11 cellular contexts compared by ENCODE assay signal in the genomic region with DNA sequence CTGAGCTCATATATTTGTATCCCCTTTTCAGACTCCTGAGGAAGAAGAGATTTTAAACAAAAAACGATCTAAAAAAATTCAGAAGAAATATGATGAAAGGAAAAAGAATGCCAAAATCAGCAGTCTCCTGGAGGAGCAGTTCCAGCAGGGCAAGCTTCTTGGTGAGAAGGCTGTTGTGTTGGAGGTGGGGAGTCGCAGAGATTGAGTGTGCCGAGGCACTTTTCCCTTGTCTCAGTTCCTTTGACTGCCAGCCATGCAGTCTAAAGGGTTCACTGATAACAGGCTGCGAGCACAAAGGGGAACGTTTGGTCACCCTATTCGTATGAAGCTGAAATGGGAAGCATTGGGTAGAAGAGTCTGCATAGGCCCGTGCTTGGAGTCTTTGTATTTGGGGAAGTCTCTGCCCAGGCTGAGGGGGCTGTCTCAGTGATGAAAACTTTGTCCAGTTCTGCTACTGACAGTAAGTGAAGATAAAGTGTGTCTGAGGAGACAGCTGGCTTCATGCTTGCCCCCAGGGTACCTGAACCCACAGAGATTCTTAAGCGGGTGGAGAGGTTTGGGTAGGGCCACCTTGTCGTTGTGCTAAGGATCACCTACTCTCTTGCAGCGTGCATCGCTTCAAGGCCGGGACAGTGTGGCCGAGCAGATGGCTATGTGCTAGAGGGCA. TPM values are rescaled to one million over a fixed set of nuclear protein-coding genes. Genes with fewer than 3 reads are reported as not detected.
A peak's percentile ranks its signal among the peaks of the same experiment; 100 is the strongest.
DNase-seq lines count a peak whose midpoint lies in the region; TF ChIP-seq lines count a peak whose summit lies in the region.
"Had no signal": no experiment of that assay in that cellular context is flagged by ENCODE, and none has a peak within 500 bp of the region (broad histone marks: within the 10 kb centered on the region; RNA-seq: fewer than 3 reads in every experiment).

No MANE protein-coding gene starts in this region.

- intact Hi-C loops in mammary epithelial cell (cut with micrococcal nuclease) = no loop called here

- peaks cover 61% of the 10 kb centered on the region for H3K36me3 Mint-ChIP-seq in activated CD4-positive, alpha-beta T cell treated with anti-CD3 and anti-CD28 coated beads, Interleukin-2, amount 10 ng/mL, durations not matched to agents 7 days and 5 days (ENCODE audit: low read depth)

- WGBS in mammary epithelial cell (ENCODE audit: low coverage, missing lambda C conversion rate) = 74% methylated on average over 11 of the region's 13 CpGs

- in situ Hi-C loops in mammary epithelial cell (cut with MboI; ENCODE audit: low sequenced_read_pairs in 2 of 2) = loop anchor here in 1 of 2 donors (25.0 kb wide), 1 partner anchor 709 kb away; a partner anchor contains a TSS

- POLR2A ChIA-PET in activated CD4-positive, alpha-beta T cell treated with anti-CD3 and anti-CD28 coated beads, Interleukin-2, amount 10 ng/mL, durations not matched to agents 7 days and 5 days (lab: Charles Lee) = no interaction called here

- DNase-seq in activated CD4-positive, alpha-beta T cell treated with anti-CD3 and anti-CD28 coated beads, Interleukin-2, amount 10 ng/mL, durations not matched to agents 7 days and 5 days = no peak
- no peak for DNase-seq in activated CD4-positive, alpha-beta T cell treated with anti-CD3 and anti-CD28 coated beads for 4 hours
- DNase-seq in NT2/D1 (ENCODE audit: low read depth, low spot score) (no peak), mammary epithelial cell (no peak), retinal pigment epithelial cell (ENCODE audit: low read depth) (no peak), iPS-NIHi7 (ENCODE audit: extremely low spot score) (no peak)
- DNase-seq in stimulated activated CD4-positive, alpha-beta T cell treated with anti-CD3 and anti-CD28 coated beads, Interleukin-15, amount 100 ng/mL, for 24 hours = no peak
- DNase-seq in stimulated activated naive CD4-positive, alpha-beta T cell (lab: John Stamatoyannopoulos, UW) = no peak
- DNase-seq: colonic mucosa, NCI-H187, WERI-Rb-1 had no signal

- no peaks in the 10 kb centered on the region for H3K9me3 ChIP-seq in NT2/D1 (ENCODE audit: insufficient read depth, low read length)
- H3K9me3 ChIP-seq in mammary epithelial cell (replicated peaks; ENCODE audit: insufficient read depth, low read length) = no peaks in the 10 kb centered on the region
- H3K9me3 ChIP-seq: colonic mucosa had no signal

- H3K4me3 ChIP-seq in NT2/D1 (ENCODE audit: insufficient read length, low read depth) (peak overlapping the region; percentile 100), mammary epithelial cell (replicated peaks in 1 of 3; ENCODE audit: insufficient read depth in 1 of 3, low read depth in 2 of 3, low read length in 3 of 3) (peak overlapping the region in 1 of 3 experiments; percentile 92), retinal pigment epithelial cell (ENCODE audit: low read length) (peak overlapping the region; percentile 93)
- H3K4me3 ChIP-seq: colonic mucosa had no signal

- peak overlapping the region; percentile 100 for H3K9ac ChIP-seq in NT2/D1 (ENCODE audit: insufficient read length, low read depth)
- H3K9ac ChIP-seq in mammary epithelial cell (ENCODE audit: insufficient read depth, low read length) = peak overlapping the region; percentile 11

- H3K4me2 ChIP-seq in mammary epithelial cell (ENCODE audit: insufficient read depth, low read depth, low read length) = peak overlapping the region; percentile 86

- H3K9me3 Mint-ChIP-seq in activated CD4-positive, alpha-beta T cell treated with anti-CD3 and anti-CD28 coated beads, Interleukin-2, amount 10 ng/mL, durations not matched to agents 7 days and 5 days = no peaks in the 10 kb centered on the region

- TF ChIP-seq CTCF in mammary epithelial cell (conservative IDR thresholded peaks at IDR 0.05 in 1 of 2, IDR thresholded peaks at IDR 0.05 in 1 of 2; ENCODE audit: extremely low read depth in 1 of 2, insufficient read depth in 1 of 2, low read depth in 1 of 2, low read length in 2 of 2) (no peak), retinal pigment epithelial cell (conservative IDR thresholded peaks at IDR 0.05; ENCODE audit: low read depth, low read length) (no peak)

- H3K4me1 Mint-ChIP-seq in activated CD4-positive, alpha-beta T cell treated with anti-CD3 and anti-CD28 coated beads, Interleukin-2, amount 10 ng/mL, durations not matched to agents 7 days and 5 days = peaks cover 47% of the 10 kb centered on the region

- no peaks in the 10 kb centered on the region for H3K27me3 Mint-ChIP-seq in activated CD4-positive, alpha-beta T cell treated with anti-CD3 and anti-CD28 coated beads, Interleukin-2, amount 10 ng/mL, durations not matched to agents 7 days and 5 days

- BruUV-seq in mammary epithelial cell (replicated peaks; lab: Mats Ljungman, UMichigan) = no TSS peak

- H3K4me1 ChIP-seq in NT2/D1 (ENCODE audit: insufficient read depth, insufficient read length) (peaks cover 11% of the 10 kb centered on the region), mammary epithelial cell (ENCODE audit: insufficient read depth, low read length) (peaks cover 15% of the 10 kb centered on the region)

- peak overlapping the region; percentile 82 for H3K4me3 Mint-ChIP-seq in activated CD4-positive, alpha-beta T cell treated with anti-CD3 and anti-CD28 coated beads, Interleukin-2, amount 10 ng/mL, durations not matched to agents 7 days and 5 days

- H4K20me1 ChIP-seq in mammary epithelial cell (ENCODE audit: insufficient read depth, low read length) = peaks cover 7% of the 10 kb centered on the region

- H3K27me3 ChIP-seq in NT2/D1 (ENCODE audit: insufficient read depth, insufficient read length) = no peaks in the 10 kb centered on the region
- no peaks in the 10 kb centered on the region for H3K27me3 ChIP-seq in mammary epithelial cell (ENCODE audit: insufficient read depth, low read length)
- H3K27me3 ChIP-seq: colonic mucosa had no signal

- H2AFZ ChIP-seq in mammary epithelial cell (ENCODE audit: low read depth, low read length) = no peak overlapping the region

- H3K36me3 ChIP-seq in NT2/D1 (ENCODE audit: insufficient read depth, insufficient read length, low read length) = peaks cover 66% of the 10 kb centered on the region
- peaks cover 24% of the 10 kb centered on the region for H3K36me3 ChIP-seq in mammary epithelial cell (ENCODE audit: insufficient read depth, low read length)

- CTCF ChIA-PET in activated CD4-positive, alpha-beta T cell treated with anti-CD3 and anti-CD28 coated beads, Interleukin-2, amount 10 ng/mL, durations not matched to agents 7 days and 5 days (lab: Charles Lee) = interaction anchor here (1.2 kb wide), 1 partner anchor 22 kb away, joined by 6 read pairs; a partner anchor contains a TSS
- CTCF ChIA-PET in mammary epithelial cell (lab: Charles Lee; ENCODE audit: low non-redundant PET) = no interaction called here

- dilution Hi-C loops in mammary epithelial cell (cut with HindIII; ENCODE audit: low sequenced_read_pairs) = loop anchor here (5.0 kb wide), 2 partner anchors 46 to 89 kb away; a partner anchor contains a TSS

- H3K27ac Mint-ChIP-seq in activated CD4-positive, alpha-beta T cell treated with anti-CD3 and anti-CD28 coated beads, Interleukin-2, amount 10 ng/mL, durations not matched to agents 7 days and 5 days = no peak overlapping the region

- H3K27ac ChIP-seq in mammary epithelial cell (ENCODE audit: insufficient read depth, low read depth, low read length) = no peak overlapping the region
- H3K27ac ChIP-seq: colonic mucosa, WERI-Rb-1 had no signal

- H3K79me2 ChIP-seq in mammary epithelial cell (ENCODE audit: insufficient read depth, low read length) = peaks cover 45% of the 10 kb centered on the region

RNA-seq across cellular contexts. Expression of a gene that starts 2.8 kb away (rescaled TPM):
- total RNA-seq in activated CD4-positive, alpha-beta T cell treated with anti-CD3 and anti-CD28 coated beads, Interleukin-2, amount 10 ng/mL, durations not matched to agents 7 days and 5 days = 1,000 to 10,000 TPM; 1,879 to 1,968 TPM
- total RNA-seq in mammary epithelial cell = 1,000 to 10,000 TPM; 1,053 to 1,537 TPM
- 2,133 TPM for polyA plus RNA-seq in mammary epithelial cell
- polyA minus RNA-seq in mammary epithelial cell = 614 TPM

RNA-seq across cellular contexts. Expression of a gene that starts 9.9 kb away (rescaled TPM):
- under 1 TPM; 0.42 to 0.55 TPM for total RNA-seq in activated CD4-positive, alpha-beta T cell treated with anti-CD3 and anti-CD28 coated beads, Interleukin-2, amount 10 ng/mL, durations not matched to agents 7 days and 5 days
- total RNA-seq in mammary epithelial cell = under 1 TPM; 0.33 to 0.52 TPM
- 0.39 TPM for polyA plus RNA-seq in mammary epithelial cell
- polyA minus RNA-seq in mammary epithelial cell = not detected

RNA-seq across cellular contexts. Expression of a gene that starts 22.1 kb away (rescaled TPM):
- total RNA-seq in activated CD4-positive, alpha-beta T cell treated with anti-CD3 and anti-CD28 coated beads, Interleukin-2, amount 10 ng/mL, durations not matched to agents 7 days and 5 days = 10 to 100 TPM; 54.3 to 57.5 TPM
- total RNA-seq in mammary epithelial cell = 100 to 1,000 TPM in 1 of 2 donors, 10 to 100 TPM in 1; 53.5 to 101 TPM
- polyA plus RNA-seq in mammary epithelial cell = 54.6 TPM
- polyA minus RNA-seq in mammary epithelial cell = 73.4 TPM

RNA-seq across cellular contexts. Expression of a gene that starts 29.0 kb away (rescaled TPM):
- total RNA-seq in activated CD4-positive, alpha-beta T cell treated with anti-CD3 and anti-CD28 coated beads, Interleukin-2, amount 10 ng/mL, durations not matched to agents 7 days and 5 days = under 1 TPM; 0.47 to 0.83 TPM
- total RNA-seq in mammary epithelial cell = not detected
- not detected for polyA plus RNA-seq in mammary epithelial cell
- not detected for polyA minus RNA-seq in mammary epithelial cell

RNA-seq across cellular contexts. Expression of a gene that starts 30.2 kb away (rescaled TPM):
- total RNA-seq in activated CD4-positive, alpha-beta T cell treated with anti-CD3 and anti-CD28 coated beads, Interleukin-2, amount 10 ng/mL, durations not matched to agents 7 days and 5 days = 1 to 10 TPM; 6.0 to 7.7 TPM
- total RNA-seq in mammary epithelial cell = 10 to 100 TPM in 1 of 2 donors, 1 to 10 TPM in 1; 2.3 to 27.3 TPM
- polyA plus RNA-seq in mammary epithelial cell = 4.6 TPM
- polyA minus RNA-seq in mammary epithelial cell = 22.7 TPM
